In genomic region chr10:126243306-126243705, GRCh38 we compare ENCODE assay signal across 10 cellular contexts.
"Had no signal": no experiment of that assay in that cellular context is flagged by ENCODE, and none has a peak within 500 bp of the region (broad histone marks: within the 10 kb centered on the region; RNA-seq: fewer than 3 reads in every experiment).

No MANE protein-coding gene starts in this region.

- H3K27me3 ChIP-seq: suprapubic skin had no signal

- ATAC-seq: activated T-helper 17 cell treated with anti-CD3 and anti-CD28 coated beads, Interleukin-2, amount 50 U/mL, for 72 hours; stimulated activated naive CD8-positive, alpha-beta T cell treated with anti-CD3 and anti-CD28 coated beads, Interleukin-15, Interleukin-2, amounts not matched to agents 100 U/mL and 50 U/mL, for 24 hours had no signal

- H3K36me3 ChIP-seq: suprapubic skin had no signal

- H3K9me3 ChIP-seq: suprapubic skin had no signal

- H3K4me3 ChIP-seq: suprapubic skin had no signal

- DNase-seq: activated CD4-positive, alpha-beta T cell treated with anti-CD3 and anti-CD28 coated beads, Interleukin-2, amount 50 U/mL, for 1 hour; activated naive CD4-positive, alpha-beta T cell treated with anti-CD3 and anti-CD28 coated beads for 36 hours; activated T-cell treated with anti-CD3 and anti-CD28 coated beads for 4 hours; naive B cell; stimulated activated CD4-positive, alpha-beta T cell treated with anti-CD3 and anti-CD28 coated beads, Interleukin-4, amount 100 ng/mL, for 1 hour; stimulated activated CD8-positive, alpha-beta memory T cell treated with anti-CD3 and anti-CD28 coated beads, Interleukin-4, amount 100 ng/mL, for 48 hours; stimulated activated naive CD8-positive, alpha-beta T cell treated with anti-CD3 and anti-CD28 coated beads, Interleukin-15, Interleukin-2, amounts not matched to agents 100 U/mL and 50 U/mL, for 24 hours; T-helper 2 cell had no signal
